8 cellular contexts compared by ENCODE assay signal in the genomic region with DNA sequence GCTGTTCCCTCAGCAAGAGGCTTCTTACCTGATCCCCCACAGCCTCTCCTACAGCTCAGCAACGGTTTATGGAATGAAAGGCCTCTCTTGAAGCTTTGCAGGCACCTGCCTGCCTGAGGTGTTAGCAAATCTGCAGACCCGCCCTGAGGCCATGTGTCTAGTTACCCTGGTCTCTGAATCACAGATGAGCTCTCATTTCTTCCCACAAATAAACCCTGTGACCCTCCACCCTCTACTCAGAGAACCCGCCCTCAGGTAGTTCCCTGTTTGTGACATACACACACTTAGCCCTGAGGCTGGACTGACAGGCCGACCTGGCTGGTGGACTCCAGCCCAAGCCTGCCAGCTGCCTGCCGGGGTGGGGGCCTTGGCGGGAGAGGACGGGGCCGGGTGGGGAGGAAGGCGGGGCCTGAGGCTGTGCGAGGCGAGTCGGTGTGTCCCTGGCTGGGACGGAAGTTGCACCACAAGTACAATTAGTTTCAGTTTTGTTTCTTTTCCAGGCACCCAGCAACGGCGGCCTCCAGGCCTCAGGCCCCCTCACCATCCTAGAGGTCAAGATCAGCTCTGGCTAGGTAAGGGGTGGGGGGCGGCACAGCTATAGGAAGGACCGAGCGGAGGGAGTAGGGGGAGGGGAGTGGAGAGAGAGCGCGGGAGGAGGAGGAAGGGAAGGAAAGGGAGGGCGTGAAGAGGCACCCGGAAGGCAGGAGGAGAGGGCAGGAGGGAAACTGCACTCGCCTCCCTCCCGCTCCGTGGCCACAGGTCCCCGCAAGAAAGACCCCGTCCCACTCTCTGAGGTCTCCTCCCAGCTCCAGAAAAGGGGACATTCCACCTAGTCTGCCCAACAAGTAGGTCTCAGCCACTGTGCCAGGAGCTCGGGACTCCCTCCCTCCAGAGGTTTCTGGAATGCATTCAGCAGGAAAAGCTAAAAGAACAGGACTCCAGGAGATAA.
DNase-seq lines count a peak whose midpoint lies in the region; ATAC-seq and TF ChIP-seq lines count a peak whose summit lies in the region.

Gene TRIM56 (plus strand): TSS at position 482 of the 949 bp plus-strand sequence. CDS start 1,832 bp downstream, outside the sequence.

- ATAC-seq in GM21367 (IDR thresholded peaks at IDR 0.05; ENCODE audit: unreplicated experiment), result peak; percentile 72

- peaks cover 2% of the 10 kb centered on the region for H3K9me3 Mint-ChIP-seq in nephron
- no peaks in the 10 kb centered on the region for H3K9me3 Mint-ChIP-seq in stimulated activated naive CD8-positive, alpha-beta T cell treated with anti-CD3 and anti-CD28 coated beads, Interleukin-15, Interleukin-2, amounts not matched to agents 100 ng/mL and 50 ng/mL, for 24 hours

- peak; percentile 91 for DNase-seq in COLO668 (lab: John Stamatoyannopoulos, UW; ENCODE audit: unreplicated experiment)
- DNase-seq in RKO (ENCODE audit: low spot score), result peak; percentile 89
- DNase-seq in activated T-helper 1 cell treated with anti-CD3 and anti-CD28 coated beads, Interleukin-2, amount 50 U/mL, for 16 hours (ENCODE audit: low read depth in 1 of 2, low spot score in 1 of 2), result peak; percentile 57 to 60
- DNase-seq in fibroblast of peridontal ligament (ENCODE audit: extremely low read depth), result peak; percentile 72

- H3K9ac ChIP-seq in HUES6 (ENCODE audit: low read length), result peak within 1 kb of the TSS; percentile 67

- peaks cover 27% of the 10 kb centered on the region for H3K36me3 ChIP-seq in HUES6 (ENCODE audit: control insufficient read depth, insufficient read depth, low read length)

- H3K4me3 ChIP-seq in HUES6 (ENCODE audit: low read depth, low read length), result peak within 1 kb of the TSS; percentile 71

- peaks cover 14% of the 10 kb centered on the region for H3K4me1 Mint-ChIP-seq in nephron
- peaks cover 36% of the 10 kb centered on the region for H3K4me1 Mint-ChIP-seq in stimulated activated naive CD8-positive, alpha-beta T cell treated with anti-CD3 and anti-CD28 coated beads, Interleukin-15, Interleukin-2, amounts not matched to agents 100 ng/mL and 50 ng/mL, for 24 hours (ENCODE audit: low read depth)

- no peaks in the 10 kb centered on the region for H3K27me3 ChIP-seq in HUES6 (ENCODE audit: control insufficient read depth, insufficient read depth, low read length)

- H3K4me1 ChIP-seq in HUES6 (ENCODE audit: control insufficient read depth, insufficient read depth, low read length), result peaks cover 12% of the 10 kb centered on the region

- peak within 1 kb of the TSS; percentile 93 to 95 (median 94) for H3K4me3 Mint-ChIP-seq in nephron
- H3K4me3 Mint-ChIP-seq in stimulated activated naive CD8-positive, alpha-beta T cell treated with anti-CD3 and anti-CD28 coated beads, Interleukin-15, Interleukin-2, amounts not matched to agents 100 ng/mL and 50 ng/mL, for 24 hours, result peak within 1 kb of the TSS; percentile 94

- peak within 1 kb of the TSS; percentile 52; the same call in 1 of the 2 replicates for H3K27ac ChIP-seq in HUES6 (ENCODE audit: low read depth, low read length)

- H3K27ac Mint-ChIP-seq in nephron, result peak within 1 kb of the TSS; percentile 97 to 98 (median 98)
- H3K27ac Mint-ChIP-seq in stimulated activated naive CD8-positive, alpha-beta T cell treated with anti-CD3 and anti-CD28 coated beads, Interleukin-15, Interleukin-2, amounts not matched to agents 100 ng/mL and 50 ng/mL, for 24 hours, result peak within 1 kb of the TSS; percentile 98

- no peaks in the 10 kb centered on the region for H3K9me3 ChIP-seq in HUES6 (ENCODE audit: control insufficient read depth, insufficient read depth, low read depth, low read length)

- H3K27me3 Mint-ChIP-seq in nephron (ENCODE audit: low read depth), result peaks cover 4% of the 10 kb centered on the region
- no peaks in the 10 kb centered on the region for H3K27me3 Mint-ChIP-seq in stimulated activated naive CD8-positive, alpha-beta T cell treated with anti-CD3 and anti-CD28 coated beads, Interleukin-15, Interleukin-2, amounts not matched to agents 100 ng/mL and 50 ng/mL, for 24 hours

- TF ChIP-seq CTCF in nephron (IDR thresholded peaks at IDR 0.05; ENCODE audit: unreplicated experiment in 3 of 3), result no peak

- peaks cover 11% of the 10 kb centered on the region for H3K36me3 Mint-ChIP-seq in nephron (ENCODE audit: low read depth)
- peaks cover 15% of the 10 kb centered on the region for H3K36me3 Mint-ChIP-seq in stimulated activated naive CD8-positive, alpha-beta T cell treated with anti-CD3 and anti-CD28 coated beads, Interleukin-15, Interleukin-2, amounts not matched to agents 100 ng/mL and 50 ng/mL, for 24 hours (ENCODE audit: low read depth)

Comparison
In these comparisons a context has a peak if more than half of its experiments do, and no peak if none do; other contexts are left out.
1. Peak in every context shown above with its lines: DNase-seq, ATAC-seq, H3K4me3 ChIP-seq and H3K27ac ChIP-seq.